In genomic region chr1:125118147-125118993, GRCh38 we compare ENCODE assay signal across 25 cellular contexts.
"Had no signal": no experiment of that assay in that cellular context is flagged by ENCODE, and none has a peak within 500 bp of the region (broad histone marks: within the 10 kb centered on the region; RNA-seq: fewer than 3 reads in every experiment).

No MANE protein-coding gene starts in this region.

- ATAC-seq: activated CD4-positive, CD25-positive, alpha-beta regulatory T cell treated with anti-CD3 and anti-CD28 coated beads, Interleukin-2, amount 50 U/mL, for 24 hours; activated CD8-positive, alpha-beta T cell treated with anti-CD3 and anti-CD28 coated beads, Interleukin-2, amount 10 ng/mL, durations not matched to agents 7 days and 5 days; Panc1; SK-N-SH treated with all-trans-retinoic acid at 6 μM for 48 hours had no signal

- H3K4me3 ChIP-seq: cardiac muscle cell, SJSA1 had no signal

- H3K4me1 ChIP-seq: SJSA1 had no signal

- H3K27ac ChIP-seq: brain microvascular endothelial cell, cardiac muscle cell, RWPE1, SJSA1 had no signal

- H3K36me3 ChIP-seq: brain microvascular endothelial cell, cardiac muscle cell, SJSA1 had no signal

- DNase-seq: activated CD4-positive, alpha-beta T cell treated with anti-CD3 and anti-CD28 coated beads for 4 hours; activated CD8-positive, alpha-beta memory T cell treated with anti-CD3 and anti-CD28 coated beads, Interleukin-2, amount 50 U/mL, for 48 hours; activated CD8-positive, alpha-beta T cell treated with anti-CD3 and anti-CD28 coated beads, Interleukin-2, amount 10 ng/mL, durations not matched to agents 7 days and 5 days; activated naive CD4-positive, alpha-beta T cell treated with anti-CD3 and anti-CD28 coated beads, Interleukin-2, amount 10 ng/mL, durations not matched to agents 7 days and 5 days; activated naive CD8-positive, alpha-beta T cell treated with anti-CD3 and anti-CD28 coated beads for 36 hours; activated T-cell treated with anti-CD3 and anti-CD28 coated beads, Interleukin-2, amount 50 U/mL, for 1 hour; brain microvascular endothelial cell; KG1; NCI-H1092; NCI-H1417; NCI-H1930; NCI-H2171; NCI-H2227 treated with DMSO at 0.1 percent for 48 hours; NCI-H446 treated with DMSO at 0.1 percent for 48 hours; NCI-H524 treated with DMSO at 0.1 percent for 48 hours; NCI-H82; OCI-M1; SHP77; SW 1271 had no signal

- H3K9me3 ChIP-seq: SJSA1 had no signal
